In the genomic region with DNA sequence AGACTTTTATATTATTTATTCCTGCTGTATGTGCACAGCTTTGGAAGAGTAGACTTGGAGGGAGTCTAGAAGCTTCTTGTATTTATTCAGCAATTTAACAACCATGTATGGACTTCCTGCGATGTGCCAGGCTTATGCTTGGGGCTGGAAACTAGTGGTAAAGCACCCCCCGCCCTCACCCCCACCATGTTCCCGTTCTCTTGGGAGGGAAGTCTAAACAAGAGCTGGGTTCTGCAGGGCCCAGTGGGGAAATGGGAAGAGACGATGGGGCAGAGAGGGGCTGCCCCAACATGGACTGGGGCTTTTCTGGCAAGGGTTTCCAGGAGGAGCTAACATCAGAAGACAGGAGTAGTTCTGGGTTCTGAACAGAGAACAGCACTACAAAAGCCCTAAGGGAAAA, we compare ENCODE assay signal across 10 cellular contexts. TPM values are rescaled to one million over a fixed set of nuclear protein-coding genes. Genes with fewer than 3 reads are reported as not detected.
DNase-seq lines count a peak whose midpoint lies in the region; ATAC-seq and TF ChIP-seq lines count a peak whose summit lies in the region.
"Had no signal": no experiment of that assay in that cellular context is flagged by ENCODE, and none has a peak within 500 bp of the region (broad histone marks: within the 10 kb centered on the region; RNA-seq: fewer than 3 reads in every experiment).

No MANE protein-coding gene starts in this region.

- POLR2A ChIA-PET in naive thymus-derived CD8-positive, alpha-beta T cell (lab: Charles Lee) = interaction anchor here (0.7 to 0.8 kb wide), 3 partner anchors 8 to 34 kb away, joined by 3 read pairs; partner anchors contain the start of gene RASSF4

- no peaks in the 10 kb centered on the region for H3K9me3 Mint-ChIP-seq in naive thymus-derived CD8-positive, alpha-beta T cell
- H3K9me3 Mint-ChIP-seq in endothelial cell (ENCODE audit: unreplicated experiment) = no peaks in the 10 kb centered on the region
- H3K9me3 Mint-ChIP-seq: IgD-negative memory B cell had no signal

- peak; percentile 75 for DNase-seq in coronary artery (ENCODE audit: low spot score)
- DNase-seq in naive thymus-derived CD8-positive, alpha-beta T cell = no peak
- no peak for DNase-seq in tibial nerve (ENCODE audit: low spot score in 2 of 2)
- DNase-seq in endothelial cell (ENCODE audit: low spot score) = no peak
- no peak for DNase-seq in AG08395 (ENCODE audit: low spot score)
- no peak for DNase-seq in NCI-H774 (lab: John Stamatoyannopoulos, UW)
- DNase-seq: NCI-H526 treated with DMSO at 0.1 percent for 48 hours had no signal

- H4K20me1 ChIP-seq in OCI-LY3 (ENCODE audit: insufficient read depth, low read length) = no peaks in the 10 kb centered on the region

- TF ChIP-seq CTCF in OCI-LY3 (IDR thresholded peaks at IDR 0.05; ENCODE audit: low read depth, low read length) (no peak), coronary artery (IDR thresholded peaks at IDR 0.05) (no peak), tibial nerve (IDR thresholded peaks at IDR 0.05) (no peak), endothelial cell (IDR thresholded peaks at IDR 0.05; ENCODE audit: unreplicated experiment) (no peak)

- H2AFZ ChIP-seq in OCI-LY3 (ENCODE audit: low read depth, low read length) = no peak overlapping the region

- H3K9me3 ChIP-seq in OCI-LY3 (ENCODE audit: insufficient read depth, low read length) (no peaks in the 10 kb centered on the region), tibial nerve (no peaks in the 10 kb centered on the region)

- H3K4me2 ChIP-seq in OCI-LY3 (ENCODE audit: low read length) = peak overlapping the region; percentile 78

- H3K27ac Mint-ChIP-seq in naive thymus-derived CD8-positive, alpha-beta T cell = peak overlapping the region in 4 of 10 donors; percentile 23 to 68 (median 35)
- no peak overlapping the region for H3K27ac Mint-ChIP-seq in endothelial cell (ENCODE audit: unreplicated experiment)
- H3K27ac Mint-ChIP-seq: IgD-negative memory B cell had no signal

- peaks cover 65% of the 10 kb centered on the region for H3K4me1 ChIP-seq in OCI-LY3 (ENCODE audit: low read length)
- peaks cover 8 to 94% (median 59%) of the 10 kb centered on the region in 4 donors for H3K4me1 ChIP-seq in tibial nerve

- no peak for ATAC-seq in naive thymus-derived CD8-positive, alpha-beta T cell

- H3K36me3 Mint-ChIP-seq in naive thymus-derived CD8-positive, alpha-beta T cell = peaks cover 0 to 1% (median 0%) of the 10 kb centered on the region in 3 donors
- H3K36me3 Mint-ChIP-seq in endothelial cell (ENCODE audit: low read depth, unreplicated experiment) = no peaks in the 10 kb centered on the region
- H3K36me3 Mint-ChIP-seq: IgD-negative memory B cell had no signal

- H3K9ac ChIP-seq in OCI-LY3 (ENCODE audit: low read length) = peak overlapping the region; percentile 32; the same call in 1 of the 2 replicates

- peak overlapping the region; percentile 36; the same call in 1 of the 2 replicates for H3K4me3 ChIP-seq in OCI-LY3 (ENCODE audit: low read length)
- H3K4me3 ChIP-seq in coronary artery = peak overlapping the region; percentile 3
- H3K4me3 ChIP-seq in tibial nerve = peak overlapping the region in 3 of 4 donors; percentile 0 to 17 (median 15)

- peak overlapping the region in 6 of 10 donors; percentile 3 to 59 (median 38) for H3K4me3 Mint-ChIP-seq in naive thymus-derived CD8-positive, alpha-beta T cell
- no peak overlapping the region for H3K4me3 Mint-ChIP-seq in endothelial cell (ENCODE audit: unreplicated experiment)

- 41 to 42% methylated on average over 4 of the region's 4 CpGs for WGBS in tibial nerve, 2 donors

- TF ChIP-seq POLR2A in tibial nerve (IDR thresholded peaks at IDR 0.05) = no peak

- TF ChIP-seq EP300 in tibial nerve (IDR thresholded peaks at IDR 0.05) = no peak

- H3K27me3 ChIP-seq in OCI-LY3 (ENCODE audit: low read depth, low read length) (no peaks in the 10 kb centered on the region), tibial nerve (no peaks in the 10 kb centered on the region)

- no peaks in the 10 kb centered on the region for H3K36me3 ChIP-seq in OCI-LY3 (replicated peaks; ENCODE audit: low read depth, low read length)
- peaks cover 0 to 40% (median 0%) of the 10 kb centered on the region in 3 donors for H3K36me3 ChIP-seq in tibial nerve

- H3K4me1 Mint-ChIP-seq in naive thymus-derived CD8-positive, alpha-beta T cell = peaks cover 18 to 80% (median 28%) of the 10 kb centered on the region in 4 donors
- peaks cover 33% of the 10 kb centered on the region for H3K4me1 Mint-ChIP-seq in endothelial cell (ENCODE audit: unreplicated experiment)

- H3K79me2 ChIP-seq in OCI-LY3 (ENCODE audit: low read length) = no peaks in the 10 kb centered on the region

- peaks cover 0 to 4% (median 0%) of the 10 kb centered on the region in 5 donors for H3K27me3 Mint-ChIP-seq in naive thymus-derived CD8-positive, alpha-beta T cell
- peaks cover 11% of the 10 kb centered on the region for H3K27me3 Mint-ChIP-seq in endothelial cell (ENCODE audit: unreplicated experiment)
- H3K27me3 Mint-ChIP-seq: IgD-negative memory B cell had no signal

- peak overlapping the region; percentile 69 for H3K27ac ChIP-seq in OCI-LY3 (ENCODE audit: low read length)
- peak overlapping the region; percentile 34 to 84 for H3K27ac ChIP-seq in coronary artery
- peak overlapping the region; percentile 63 to 94 (median 80) for H3K27ac ChIP-seq in tibial nerve

RNA-seq across cellular contexts. Expression of gene RASSF4, which starts 8.0 kb away (rescaled TPM):
- 1 to 10 TPM in 1 of 2 experiments, under 1 TPM in 1; 0.88 to 1.8 TPM for total RNA-seq in naive thymus-derived CD8-positive, alpha-beta T cell
- 1 to 10 TPM in 2 of 3 donors, under 1 TPM in 1; 0.40 to 1.7 (median 1.0) TPM for polyA plus RNA-seq in naive thymus-derived CD8-positive, alpha-beta T cell
- 100 to 1,000 TPM; 153 to 275 (median 185) TPM for total RNA-seq in tibial nerve
- 9.6 TPM for total RNA-seq in endothelial cell (ENCODE audit: unreplicated experiment)

RNA-seq across cellular contexts. Expression of gene DEPP1, which starts 11.0 kb away (rescaled TPM):
- not detected for total RNA-seq in naive thymus-derived CD8-positive, alpha-beta T cell
- not detected for polyA plus RNA-seq in naive thymus-derived CD8-positive, alpha-beta T cell
- total RNA-seq in tibial nerve (1,000 to 10,000 TPM in 1 of 4 donors, 100 to 1,000 TPM in 3; 530 to 1,439 (median 798) TPM), endothelial cell (ENCODE audit: unreplicated experiment) (22.5 TPM)
- polyA plus RNA-seq: IgD-negative memory B cell had no signal

RNA-seq across cellular contexts. Expression of gene ZNF22, which starts 33.1 kb away (rescaled TPM):
- 10 to 100 TPM; 46.3 to 47.0 TPM for total RNA-seq in naive thymus-derived CD8-positive, alpha-beta T cell
- polyA plus RNA-seq in naive thymus-derived CD8-positive, alpha-beta T cell = 10 to 100 TPM; 54.1 to 62.3 (median 58.7) TPM
- total RNA-seq in tibial nerve = 10 to 100 TPM; 23.4 to 30.2 (median 26.0) TPM
- 39.2 TPM for total RNA-seq in endothelial cell (ENCODE audit: unreplicated experiment)

RNA-seq across cellular contexts. Expression of gene TMEM72, which starts 56.5 kb away (rescaled TPM):
- not detected for total RNA-seq in naive thymus-derived CD8-positive, alpha-beta T cell
- not detected for polyA plus RNA-seq in naive thymus-derived CD8-positive, alpha-beta T cell
- total RNA-seq in tibial nerve = under 1 TPM in 2 of 4 donors, not detected in 2; 0.20 to 0.21 TPM
- total RNA-seq in endothelial cell (ENCODE audit: unreplicated experiment) = not detected
- total RNA-seq: T-helper 1 cell treated with Interleukin-12 subunit alpha and Interleukin-12 subunit beta and Interleukin-4 antibody, amounts not matched to agents 30 ng/mL and 1 ng/mL, for 36 hours had no signal
- polyA plus RNA-seq: IgD-negative memory B cell had no signal

Comparison
In these comparisons a context has a peak if more than half of its experiments do, and no peak if none do; other contexts are left out.
1. RNA of gene RASSF4, which starts 8.0 kb away (total RNA-seq): 153 to 275 TPM in tibial nerve; 9.6 TPM in endothelial cell (single experiment) and 0.88 to 1.8 TPM in naive thymus-derived CD8-positive, alpha-beta T cell; every median in the first group is over 10 times any median in the second.
2. RNA of gene DEPP1, which starts 11.0 kb away (total RNA-seq): 530 to 1,439 TPM in tibial nerve; 22.5 TPM in endothelial cell (single experiment) and not detected in naive thymus-derived CD8-positive, alpha-beta T cell; every median in the first group is over 10 times any median in the second.
3. Peak in every context shown above with its lines, with median percentiles within 50 percentile points of each other: H3K27ac ChIP-seq and H3K4me3 ChIP-seq.